8 cellular contexts compared by ENCODE assay signal in the genomic region with DNA sequence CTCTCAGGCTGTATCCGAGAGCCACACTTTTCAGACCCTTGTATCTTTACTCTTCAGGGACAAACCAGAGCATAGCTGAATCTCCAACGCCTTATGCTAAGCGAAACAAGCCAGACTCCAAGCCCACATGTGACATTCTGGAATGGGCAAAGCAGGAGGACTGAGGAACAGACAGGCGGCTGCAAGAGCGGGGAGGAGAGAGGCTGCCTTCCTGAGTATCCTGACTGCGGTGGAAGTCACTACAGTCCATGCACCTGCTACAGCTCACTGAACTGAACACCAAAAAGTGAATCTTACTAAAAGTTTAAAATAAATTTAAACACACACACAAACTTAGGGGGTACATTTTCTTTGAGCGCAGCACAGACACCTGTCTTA. TPM values are rescaled to one million over a fixed set of nuclear protein-coding genes. Genes with fewer than 3 reads are reported as not detected.
DNase-seq lines count a peak whose midpoint lies in the region; ATAC-seq and TF ChIP-seq lines count a peak whose summit lies in the region.

No MANE protein-coding gene starts in this region.

- no peak overlapping the region; the same call in 1 of the 2 replicates for H3K9ac ChIP-seq in MM.1S (ENCODE audit: low read length)

- H3K79me2 ChIP-seq in MM.1S (ENCODE audit: low read length) = peaks cover 59% of the 10 kb centered on the region

- peaks cover 14 to 17% (median 16%) of the 10 kb centered on the region in 3 donors for H3K4me1 Mint-ChIP-seq in CD8-positive, alpha-beta memory T cell
- H3K4me1 Mint-ChIP-seq in neural crest cell = peaks cover 24% of the 10 kb centered on the region

- H3K27ac ChIP-seq in CD8-positive, alpha-beta memory T cell (ENCODE audit: low read depth, low read length) = no peak overlapping the region
- H3K27ac ChIP-seq in MM.1S (ENCODE audit: low read length) = no peak overlapping the region
- peak overlapping the region in 46 of 59 donors; percentile 5 to 87 (median 71) for H3K27ac ChIP-seq in dorsolateral prefrontal cortex

- no peaks in the 10 kb centered on the region for H3K36me3 Mint-ChIP-seq in CD8-positive, alpha-beta memory T cell
- H3K36me3 Mint-ChIP-seq in neural crest cell (ENCODE audit: low read depth) = no peaks in the 10 kb centered on the region

- H3K27me3 Mint-ChIP-seq in CD8-positive, alpha-beta memory T cell = peaks cover 9 to 25% of the 10 kb centered on the region in 2 donors
- peaks cover 13% of the 10 kb centered on the region for H3K27me3 Mint-ChIP-seq in neural crest cell (ENCODE audit: low read depth)

- intact Hi-C loops in dorsolateral prefrontal cortex (cut with DNase I) = loop anchor here in 1 of 2 donors (5.0 kb wide), 1 partner anchor 141 kb away; a partner anchor contains a TSS

- H3K36me3 ChIP-seq in CD8-positive, alpha-beta memory T cell (ENCODE audit: insufficient read depth, low read length) = no peaks in the 10 kb centered on the region
- H3K36me3 ChIP-seq in MM.1S (replicated peaks; ENCODE audit: insufficient read depth, low read length) = no peaks in the 10 kb centered on the region

- no peaks in the 10 kb centered on the region for H3K9me3 ChIP-seq in CD8-positive, alpha-beta memory T cell (ENCODE audit: low read length)
- no peaks in the 10 kb centered on the region for H3K9me3 ChIP-seq in MM.1S (replicated peaks; ENCODE audit: insufficient read depth, low read length)

- no peak for ATAC-seq in GM19395 (IDR thresholded peaks at IDR 0.05; ENCODE audit: unreplicated experiment)
- no peak for ATAC-seq in GM19455 (IDR thresholded peaks at IDR 0.05; ENCODE audit: unreplicated experiment)

- H3K4me3 Mint-ChIP-seq in CD8-positive, alpha-beta memory T cell = peak overlapping the region; percentile 83 to 95 (median 91)
- peak overlapping the region; percentile 97 for H3K4me3 Mint-ChIP-seq in neural crest cell

- peak overlapping the region; percentile 71 for H2AFZ ChIP-seq in MM.1S (ENCODE audit: low read length)

- no peaks in the 10 kb centered on the region for H3K4me1 ChIP-seq in CD8-positive, alpha-beta memory T cell (ENCODE audit: insufficient read depth, low read length)
- H3K4me1 ChIP-seq in MM.1S (ENCODE audit: low read length) = peaks cover 9% of the 10 kb centered on the region

- POLR2A ChIA-PET in CD8-positive, alpha-beta memory T cell (lab: Charles Lee) = no interaction called here

- peak overlapping the region in 1 of 8 donors; percentile 71 for H3K27ac Mint-ChIP-seq in CD8-positive, alpha-beta memory T cell
- H3K27ac Mint-ChIP-seq in neural crest cell (ENCODE audit: unreplicated experiment) = no peak overlapping the region

- peak overlapping the region; percentile 83 for H3K4me2 ChIP-seq in MM.1S (ENCODE audit: low read depth, low read length)

- no peak for TF ChIP-seq CTCF in MM.1S (IDR thresholded peaks at IDR 0.05; ENCODE audit: low read length)
- no peak for TF ChIP-seq CTCF in dorsolateral prefrontal cortex (IDR thresholded peaks at IDR 0.05 in 54 of 56, conservative IDR thresholded peaks at IDR 0.05 in 2 of 56; ENCODE audit: low read depth in 1 of 56, partially characterized antibody in 56 of 56)
- TF ChIP-seq CTCF in neural crest cell (conservative IDR thresholded peaks at IDR 0.05) = no peak

- DNase-seq in CD8-positive, alpha-beta memory T cell = no peak
- no peak for DNase-seq in MM.1S
- DNase-seq in dorsolateral prefrontal cortex = peak in 1 of 10 donors; percentile 18
- DNase-seq in neural crest cell (ENCODE audit: low read depth, low spot score) = no peak
- DNase-seq in NCI-H2227 (lab: John Stamatoyannopoulos, UW; ENCODE audit: unreplicated experiment) = no peak
- DNase-seq in putamen (ENCODE audit: low spot score) = no peak

- peaks cover 4% of the 10 kb centered on the region; the same call in 1 of the 2 replicates for H4K20me1 ChIP-seq in MM.1S (ENCODE audit: insufficient read depth, low read length)

- no peaks in the 10 kb centered on the region for H3K9me2 ChIP-seq in MM.1S (replicated peaks; ENCODE audit: insufficient read depth, low read length)

- peaks cover 3% of the 10 kb centered on the region; the same call in 1 of the 2 replicates for H3F3A ChIP-seq in MM.1S (ENCODE audit: insufficient read depth, low read length)

- H3K9me3 Mint-ChIP-seq in CD8-positive, alpha-beta memory T cell = no peaks in the 10 kb centered on the region
- H3K9me3 Mint-ChIP-seq in neural crest cell = no peaks in the 10 kb centered on the region

- no peak overlapping the region for H3K4me3 ChIP-seq in CD8-positive, alpha-beta memory T cell (ENCODE audit: low read length)
- H3K4me3 ChIP-seq in MM.1S (ENCODE audit: low read length) (peak overlapping the region; percentile 74), dorsolateral prefrontal cortex (peak overlapping the region; percentile 57 to 94 (median 84))

- no peaks in the 10 kb centered on the region for H3K27me3 ChIP-seq in CD8-positive, alpha-beta memory T cell (ENCODE audit: insufficient read depth, low read length, poor library complexity, severe bottlenecking)
- H3K27me3 ChIP-seq in MM.1S (replicated peaks; ENCODE audit: insufficient read depth, low read length) (no peaks in the 10 kb centered on the region), dorsolateral prefrontal cortex (no peaks in the 10 kb centered on the region)

- CTCF ChIA-PET in CD8-positive, alpha-beta memory T cell (lab: Charles Lee) = no interaction called here

RNA-seq across cellular contexts. Expression of a gene that starts 1.5 kb away (rescaled TPM):
- 10 to 100 TPM; 24.0 to 27.3 TPM for total RNA-seq in CD8-positive, alpha-beta memory T cell
- 4.8 TPM for polyA plus RNA-seq in CD8-positive, alpha-beta memory T cell
- total RNA-seq in dorsolateral prefrontal cortex (100 to 1,000 TPM in 18 of 120 experiments, 10 to 100 TPM in 102; 46.3 to 138 (median 84.8) TPM), neural crest cell (115 and 116 TPM in 2 replicates)

Comparison
In these comparisons a context has a peak if more than half of its experiments do, and no peak if none do; other contexts are left out.
1. H3K27ac ChIP-seq: peak in dorsolateral prefrontal cortex (46 of 59); none in CD8-positive, alpha-beta memory T cell (single experiment) and MM.1S (single experiment).